ENCODE assay signal across 13 cellular contexts in the genomic region with DNA sequence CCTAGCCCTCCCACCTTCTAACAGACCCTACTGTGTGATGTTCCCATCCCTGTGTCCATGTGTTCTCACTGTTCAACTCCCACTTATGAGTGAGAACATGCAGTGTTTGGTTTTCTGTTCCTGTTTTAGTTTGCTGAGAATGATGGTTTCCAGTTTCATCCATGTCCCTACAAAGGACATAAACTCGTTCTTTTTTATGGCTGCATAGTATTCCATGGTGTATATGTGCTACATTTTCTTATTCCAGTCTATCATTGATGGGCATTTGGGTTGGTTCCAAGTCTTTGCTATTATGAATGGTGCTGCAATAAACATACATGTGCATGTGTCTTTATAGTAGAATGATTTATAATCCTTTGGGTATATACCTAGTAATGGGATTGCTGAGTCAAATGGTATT. TPM values are rescaled to one million over a fixed set of nuclear protein-coding genes. Genes with fewer than 3 reads are reported as not detected.
"Had no signal": no experiment of that assay in that cellular context is flagged by ENCODE, and none has a peak within 500 bp of the region (broad histone marks: within the 10 kb centered on the region; RNA-seq: fewer than 3 reads in every experiment).

No MANE protein-coding gene starts in this region.

RNA-seq across cellular contexts. Expression of a gene that starts 18.0 kb away (rescaled TPM):
- total RNA-seq: stomach, subcutaneous adipose tissue, suprapubic skin, temporal lobe, thoracic aorta, tibial nerve, transverse colon, upper lobe of left lung, upper lobe of right lung, ureter, urinary bladder, vagina had no signal
- polyA plus RNA-seq: stomach, thymus, urinary bladder had no signal
